Comparison of ENCODE assay signal across 1 cellular context in the genomic region with DNA sequence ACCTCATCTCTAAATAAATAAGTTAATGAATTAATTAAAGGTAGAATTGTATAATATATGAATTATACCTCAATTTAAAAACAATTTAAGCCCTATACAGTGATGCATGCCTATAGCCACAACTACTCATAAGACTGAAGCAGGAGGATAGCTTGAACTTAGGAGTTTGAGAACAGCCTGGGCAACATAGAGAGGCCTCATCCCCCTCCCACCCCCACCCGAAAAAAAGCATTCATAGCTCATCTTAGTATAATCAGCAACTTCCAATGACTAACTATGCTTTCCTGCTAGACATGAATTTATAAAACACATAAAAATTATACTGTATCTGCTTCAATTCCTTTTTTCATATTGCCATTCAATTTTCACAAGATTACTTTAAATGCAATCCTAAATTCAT.
TF ChIP-seq lines count a peak whose summit lies in the region.

No MANE protein-coding gene starts in this region.

TF ChIP-seq in HCT116, 20 proteins besides CTCF, POLR2A, EP300 and RAD21 (continued from another document):
- TF ChIP-seq, protein P1, sequence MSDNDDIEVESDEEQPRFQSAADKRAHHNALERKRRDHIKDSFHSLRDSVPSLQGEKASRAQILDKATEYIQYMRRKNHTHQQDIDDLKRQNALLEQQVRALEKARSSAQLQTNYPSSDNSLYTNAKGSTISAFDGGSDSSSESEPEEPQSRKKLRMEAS (IDR thresholded peaks at IDR 0.05), result no peak
- TF ChIP-seq TCF7L2 (IDR thresholded peaks at IDR 0.05; ENCODE audit: borderline replicate concordance, extremely low read depth, insufficient read depth, insufficient read length) (no peak), YY1 (IDR thresholded peaks at IDR 0.05; ENCODE audit: extremely low read depth, insufficient replicate concordance, low read depth, low read length) (no peak)
